Comparison of ENCODE assay signal across 26 cellular contexts in the genomic region with DNA sequence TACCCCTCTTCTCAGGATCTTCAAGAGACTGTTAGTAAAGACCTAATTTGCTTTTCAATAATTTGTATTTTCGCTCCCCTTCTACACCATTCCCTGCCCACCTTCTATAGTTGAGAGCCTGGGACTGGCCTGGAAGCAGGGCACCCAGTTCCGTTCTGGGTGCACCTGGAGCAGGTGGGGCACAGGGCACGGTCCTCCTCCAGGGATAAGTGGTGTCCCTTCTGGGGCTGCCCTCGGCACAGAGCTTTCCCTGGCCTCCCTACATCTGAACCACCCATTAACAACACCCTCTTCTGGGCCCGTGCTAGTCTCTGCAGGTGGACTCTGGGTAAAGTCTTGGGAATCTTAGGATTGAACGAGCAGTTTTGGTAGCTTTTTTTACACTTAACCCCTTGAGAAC.
DNase-seq lines count a peak whose midpoint lies in the region; ATAC-seq, FAIRE-seq and TF ChIP-seq lines count a peak whose summit lies in the region.
"Had no signal": no experiment of that assay in that cellular context is flagged by ENCODE, and none has a peak within 500 bp of the region (broad histone marks: within the 10 kb centered on the region; RNA-seq: fewer than 3 reads in every experiment).

No MANE protein-coding gene starts in this region.

- H2BK20ac ChIP-seq in H1 (ENCODE audit: low read length) = no peak overlapping the region

- H3K9me3 Mint-ChIP-seq in stimulated activated naive CD8-positive, alpha-beta T cell treated with anti-CD3 and anti-CD28 coated beads, Interleukin-15, amount 100 ng/mL, for 72 hours = no peaks in the 10 kb centered on the region
- H3K9me3 Mint-ChIP-seq: CD14-positive monocyte; CD4-positive, alpha-beta memory T cell; CD8-positive, alpha-beta memory T cell had no signal

- no peak overlapping the region for H3K4me2 ChIP-seq in H1 (ENCODE audit: insufficient read depth in 1 of 2, low read depth in 2 of 2, low read length in 2 of 2)
- H3K4me2 ChIP-seq: BLaER1 had no signal

- H3K27me3 ChIP-seq in H1 (replicated peaks in 1 of 4; ENCODE audit: control insufficient read depth in 3 of 4, extremely low read depth in 1 of 4, insufficient read depth in 3 of 4, low read length in 3 of 4) = no peaks in the 10 kb centered on the region
- H3K27me3 ChIP-seq: BE2C, BLaER1 had no signal

- no peaks in the 10 kb centered on the region for H3K27me3 Mint-ChIP-seq in stimulated activated naive CD8-positive, alpha-beta T cell treated with anti-CD3 and anti-CD28 coated beads, Interleukin-15, amount 100 ng/mL, for 72 hours
- H3K27me3 Mint-ChIP-seq: CD4-positive, CD25-positive, alpha-beta regulatory T cell had no signal

- POLR2A ChIA-PET in H1 (lab: Charles Lee; ENCODE audit: partially characterized antibody) = no interaction called here

- H4K91ac ChIP-seq in H1 (replicated peaks; ENCODE audit: insufficient read length, low read length) = no peak overlapping the region

- peaks cover 4% of the 10 kb centered on the region; the same call in 1 of the 2 replicates for H3K23me2 ChIP-seq in H1 (ENCODE audit: low read depth, low read length)

- FAIRE-seq in H1 (lab: Jason Lieb, UNC) = no peak
- FAIRE-seq: A204.1, GM12878, GM12892, GM18507 had no signal

- DNase-seq in stimulated activated naive CD8-positive, alpha-beta T cell treated with anti-CD3 and anti-CD28 coated beads, Interleukin-15, Interleukin-2, amounts not matched to agents 100 U/mL and 50 U/mL, for 24 hours = no peak
- DNase-seq in stimulated activated naive CD8-positive, alpha-beta T cell treated with anti-CD3 and anti-CD28 coated beads, Interleukin-15, amount 100 ng/mL, for 72 hours = no peak
- no peak for DNase-seq in H1 (ENCODE audit: low read depth in 1 of 2, low spot score in 2 of 2)
- no peak for DNase-seq in activated CD4-positive, alpha-beta T cell treated with anti-CD3 and anti-CD28 coated beads for 4 hours
- DNase-seq in activated T-cell treated with anti-CD3 and anti-CD28 coated beads, Interleukin-2, amount 50 U/mL, for 1 hour = no peak
- DNase-seq: 8988T; ACHN; BE2C; C1 segment of cervical spinal cord; CD4-positive, alpha-beta memory T cell; CD4-positive, CD25-positive, alpha-beta regulatory T cell; CD8-positive, alpha-beta memory T cell; COR-L47; DMS 273 treated with DMSO at 0.1 percent for 48 hours; DMS153; DMS53; DMS79; DND-41; EL; GDM1 had no signal

- no peak overlapping the region for H2BK15ac ChIP-seq in H1 (ENCODE audit: low read length)

- no peak for TF ChIP-seq EP300 in H1 (IDR thresholded peaks at IDR 0.05; ENCODE audit: borderline replicate concordance in 1 of 2, low read depth in 2 of 2, low read length in 2 of 2)

- H3K4me1 ChIP-seq in H1 (replicated peaks in 1 of 4; ENCODE audit: control insufficient read depth in 3 of 4, insufficient read depth in 4 of 4, low read length in 3 of 4) = 0 out of 7 replicates have a peak, but pooled peaks cover 0 to 2% (median 0%) of the 10 kb centered on the region in 4 experiments
- H3K4me1 ChIP-seq: BE2C, BLaER1 had no signal

- no peaks in the 10 kb centered on the region for H3K9me3 ChIP-seq in H1 (ENCODE audit: insufficient read depth in 2 of 2, low read depth in 1 of 2, low read length in 1 of 2)
- H3K9me3 ChIP-seq: BE2C, BLaER1 had no signal

- no peak overlapping the region for H2AK5ac ChIP-seq in H1 (ENCODE audit: low read depth, low read length)

- H3K27ac ChIP-seq in H1 (ENCODE audit: low read depth, low read length) = no peak overlapping the region
- H3K27ac ChIP-seq: BLaER1 had no signal

- H3K4me3 ChIP-seq in H1 (ENCODE audit: extremely low read depth in 1 of 4, insufficient read depth in 2 of 4, low read depth in 3 of 4, low read length in 4 of 4) = no peak overlapping the region
- H3K4me3 ChIP-seq: BLaER1, GM12878 had no signal

- H4K5ac ChIP-seq in H1 (ENCODE audit: insufficient read length, low read depth, low read length) = no peak overlapping the region

- peak overlapping the region; percentile 72; the same call in 1 of the 2 replicates for H4K8ac ChIP-seq in H1 (ENCODE audit: extremely low read depth, insufficient read depth, low read length)

- no peak overlapping the region for H3K4me3 Mint-ChIP-seq in stimulated activated naive CD8-positive, alpha-beta T cell treated with anti-CD3 and anti-CD28 coated beads, Interleukin-15, amount 100 ng/mL, for 72 hours
- H3K4me3 Mint-ChIP-seq: CD14-positive monocyte; CD4-positive, alpha-beta memory T cell; CD4-positive, CD25-positive, alpha-beta regulatory T cell; CD8-positive, alpha-beta memory T cell had no signal

- H3K27ac Mint-ChIP-seq in stimulated activated naive CD8-positive, alpha-beta T cell treated with anti-CD3 and anti-CD28 coated beads, Interleukin-15, amount 100 ng/mL, for 72 hours = no peak overlapping the region
- H3K27ac Mint-ChIP-seq: CD14-positive monocyte; CD4-positive, alpha-beta memory T cell had no signal

- no peak overlapping the region for H2BK120ac ChIP-seq in H1 (replicated peaks; ENCODE audit: low read depth, low read length)

- no peak overlapping the region for H3K18ac ChIP-seq in H1 (ENCODE audit: extremely low read depth, low read length)

- CTCF ChIA-PET in H1 (lab: Charles Lee; ENCODE audit: partially characterized antibody) = interaction anchor here (1.2 to 2.8 kb wide), 4 partner anchors 8 to 105 kb away, joined by 3 to 18 read pairs (median 4); no protein-coding TSS in a partner anchor

- TF ChIP-seq CTCF in H1 (IDR thresholded peaks at IDR 0.05; ENCODE audit: control extremely low read depth in 1 of 3, insufficient read depth in 1 of 3, low read depth in 1 of 3, low read length in 3 of 3) = no peak

- TF ChIP-seq POLR2A in H1 (IDR thresholded peaks at IDR 0.05; ENCODE audit: control extremely low read depth in 1 of 2, low read depth in 2 of 2, low read length in 2 of 2) = no peak

- H3K9ac ChIP-seq in H1 (replicated peaks in 1 of 4; ENCODE audit: extremely low read depth in 1 of 4, low read depth in 3 of 4, low read length in 3 of 4) = no peak overlapping the region
- H3K9ac ChIP-seq: BLaER1 had no signal

- ATAC-seq in stimulated activated naive CD8-positive, alpha-beta T cell treated with anti-CD3 and anti-CD28 coated beads, Interleukin-15, Interleukin-2, amounts not matched to agents 100 U/mL and 50 U/mL, for 24 hours = peak; percentile 29
- no peak for ATAC-seq in stimulated activated naive CD8-positive, alpha-beta T cell treated with anti-CD3 and anti-CD28 coated beads, Interleukin-15, amount 100 ng/mL, for 72 hours
- ATAC-seq: GM12878 had no signal

- H3K36me3 ChIP-seq in H1 (ENCODE audit: control insufficient read depth in 2 of 4, insufficient read depth in 4 of 4, low read length in 3 of 4) = no peaks in the 10 kb centered on the region
- H3K36me3 ChIP-seq: BLaER1 had no signal

- no peak overlapping the region for H3K14ac ChIP-seq in H1 (ENCODE audit: insufficient read length)

- no peak overlapping the region for H2BK5ac ChIP-seq in H1 (ENCODE audit: low read depth, low read length)

- H3K4me1 Mint-ChIP-seq in stimulated activated naive CD8-positive, alpha-beta T cell treated with anti-CD3 and anti-CD28 coated beads, Interleukin-15, amount 100 ng/mL, for 72 hours = no peaks in the 10 kb centered on the region
- H3K4me1 Mint-ChIP-seq: CD14-positive monocyte; CD4-positive, alpha-beta memory T cell; CD4-positive, CD25-positive, alpha-beta regulatory T cell; CD8-positive, alpha-beta memory T cell had no signal

- H3K23ac ChIP-seq in H1 (ENCODE audit: insufficient read length) = no peak overlapping the region

- H2AFZ ChIP-seq in H1 (ENCODE audit: low read length) = no peak overlapping the region

- no peak overlapping the region for H2BK12ac ChIP-seq in H1 (ENCODE audit: low read depth, low read length)

- no peak overlapping the region for H3K56ac ChIP-seq in H1 (replicated peaks; ENCODE audit: insufficient read length, low read depth, low read length)

- 87% methylated on average over 6 of the region's 6 CpGs; no CpG with 5 or more reads in 1 of the 2 experiments for WGBS in H1 (ENCODE audit: extremely low coverage in 1 of 2, insufficient coverage in 1 of 2, insufficient read length in 1 of 2, insufficient replicate concordance in 2 of 2, low coverage in 1 of 2, low lambda C conversion rate in 2 of 2, missing lambda C conversion rate in 1 of 2), 2 experiments

- H4K20me1 ChIP-seq in H1 (replicated peaks in 1 of 2; ENCODE audit: control insufficient read depth in 1 of 2, insufficient read depth in 2 of 2, low read length in 2 of 2) = no peaks in the 10 kb centered on the region
- H4K20me1 ChIP-seq: BLaER1 had no signal

- no peak overlapping the region for H3K4ac ChIP-seq in H1 (replicated peaks; ENCODE audit: insufficient read length, low read depth, low read length)

- no peaks in the 10 kb centered on the region for H3K79me2 ChIP-seq in H1 (ENCODE audit: control insufficient read depth in 1 of 2, insufficient read depth in 2 of 2, low read length in 2 of 2)

- H3K79me1 ChIP-seq in H1 (ENCODE audit: low read depth, low read length) = no peaks in the 10 kb centered on the region

- TF ChIP-seq RAD21 in H1 (IDR thresholded peaks at IDR 0.05 in 1 of 2, conservative IDR thresholded peaks at IDR 0.05 in 1 of 2; ENCODE audit: low read depth in 2 of 2, low read length in 2 of 2) = no peak

TF ChIP-seq in H1, 55 proteins besides CTCF, POLR2A, EP300 and RAD21 (continues in another document):
- TF ChIP-seq KDM4A (IDR thresholded peaks at IDR 0.05; ENCODE audit: low read depth, low read length, severe bottlenecking) (no peak), BACH1 (IDR thresholded peaks at IDR 0.05; ENCODE audit: low read length) (no peak), RFX5 (IDR thresholded peaks at IDR 0.05; ENCODE audit: borderline replicate concordance, low read depth, low read length) (no peak), SUZ12 (IDR thresholded peaks at IDR 0.05; ENCODE audit: low read length) (no peak), BRCA1 (IDR thresholded peaks at IDR 0.05; ENCODE audit: low read depth, low read length) (no peak), ZNF274 (IDR thresholded peaks at IDR 0.05; ENCODE audit: borderline replicate concordance, extremely low read depth, low read length) (no peak), SIN3A (conservative IDR thresholded peaks at IDR 0.05 in 1 of 2, IDR thresholded peaks at IDR 0.05 in 1 of 2; ENCODE audit: low read depth in 1 of 2, low read length in 2 of 2) (no peak), HDAC2 (IDR thresholded peaks at IDR 0.05; ENCODE audit: borderline replicate concordance in 1 of 2, low read depth in 2 of 2, low read length in 2 of 2) (no peak), SIRT6 (IDR thresholded peaks at IDR 0.05; ENCODE audit: low read length) (no peak), PHF8 (conservative IDR thresholded peaks at IDR 0.05; ENCODE audit: low read depth, low read length) (no peak), SRF (IDR thresholded peaks at IDR 0.05; ENCODE audit: low read depth, low read length) (no peak), MAFK (IDR thresholded peaks at IDR 0.05; ENCODE audit: low read depth, low read length) (no peak), FOSL1 (IDR thresholded peaks at IDR 0.05; ENCODE audit: insufficient read depth, low read depth, low read length) (no peak), KDM1A (IDR thresholded peaks at IDR 0.05; ENCODE audit: borderline replicate concordance, low read length) (no peak), SIX5 (IDR thresholded peaks at IDR 0.05; ENCODE audit: low read depth, low read length) (no peak), SP1 (IDR thresholded peaks at IDR 0.05; ENCODE audit: low read depth, low read length) (no peak)
